In genomic region chr16:8971416-8971815, GRCh38 we compare ENCODE assay signal across 24 cellular contexts. TPM values are rescaled to one million over a fixed set of nuclear protein-coding genes. Genes with fewer than 3 reads are reported as not detected.
DNase-seq lines count a peak whose midpoint lies in the region; ATAC-seq, FAIRE-seq and TF ChIP-seq lines count a peak whose summit lies in the region.
"Had no signal": no experiment of that assay in that cellular context is flagged by ENCODE, and none has a peak within 500 bp of the region (broad histone marks: within the 10 kb centered on the region; RNA-seq: fewer than 3 reads in every experiment).

No MANE protein-coding gene starts in this region.

- RAD21 ChIA-PET in GM12878 (lab: Charles Lee; ENCODE audit: unreplicated experiment), result no interaction called here

- TF ChIP-seq CTCF in HEK293 (tag by site-specific recombination; IDR thresholded peaks at IDR 0.05) (no peak), GM12878 (IDR thresholded peaks at IDR 0.05 in 2 of 3, conservative IDR thresholded peaks at IDR 0.05 in 1 of 3; ENCODE audit: control insufficient read depth in 2 of 3, extremely low read depth in 1 of 3, insufficient read depth in 1 of 3, low read depth in 3 of 3, low read length in 3 of 3) (no peak), H1 (IDR thresholded peaks at IDR 0.05; ENCODE audit: control extremely low read depth in 1 of 3, insufficient read depth in 1 of 3, low read depth in 1 of 3, low read length in 3 of 3) (no peak)

- DNase-seq in GM12878 (ENCODE audit: low read depth, low spot score), result no peak
- DNase-seq in H1 (ENCODE audit: low read depth in 1 of 2, low spot score in 2 of 2), result no peak
- DNase-seq in NCI-H748 (lab: John Stamatoyannopoulos, UW; ENCODE audit: unreplicated experiment), result no peak
- DNase-seq in H7, result no peak
- DNase-seq: 8988T; ACHN; BE2C; C1 segment of cervical spinal cord; CD4-positive, alpha-beta memory T cell; CD4-positive, CD25-positive, alpha-beta regulatory T cell; CD8-positive, alpha-beta memory T cell; COR-L47; DMS 273 treated with DMSO at 0.1 percent for 48 hours; DMS153; DMS53; DMS79; DND-41; EL; GDM1 had no signal

- H3K79me2 ChIP-seq in GM12878 (ENCODE audit: control insufficient read depth, insufficient read depth, low read length) (no peaks in the 10 kb centered on the region), H1 (ENCODE audit: control insufficient read depth in 1 of 2, insufficient read depth in 2 of 2, low read length in 2 of 2) (no peaks in the 10 kb centered on the region)

- SMC1A ChIA-PET in GM12878 (lab: Charles Lee; ENCODE audit: uncharacterized antibody, unreplicated experiment), result no interaction called here

- ATAC-seq in GM12878, result no peak

- H3K23me2 ChIP-seq in H1 (ENCODE audit: low read depth, low read length), result no peaks in the 10 kb centered on the region

- H3K27me3 ChIP-seq in GM12878 (replicated peaks in 1 of 2; ENCODE audit: control insufficient read depth in 2 of 2, insufficient read depth in 2 of 2, low read length in 1 of 2) (no peaks in the 10 kb centered on the region), H1 (replicated peaks in 1 of 4; ENCODE audit: control insufficient read depth in 3 of 4, extremely low read depth in 1 of 4, insufficient read depth in 3 of 4, low read length in 3 of 4) (no peaks in the 10 kb centered on the region), H7 (ENCODE audit: control insufficient read depth, insufficient read depth, low read length) (no peaks in the 10 kb centered on the region)
- H3K27me3 ChIP-seq: BLaER1 had no signal

- no peak overlapping the region for H4K8ac ChIP-seq in H1 (ENCODE audit: extremely low read depth, insufficient read depth, low read length)

- H3K23ac ChIP-seq in H1 (ENCODE audit: insufficient read length), result no peak overlapping the region

- no peak overlapping the region for H3K27ac ChIP-seq in HEK293 (ENCODE audit: extremely low read depth, low read depth, low read length)
- H3K27ac ChIP-seq in GM12878 (ENCODE audit: control insufficient read depth, insufficient read depth), result no peak overlapping the region
- no peak overlapping the region for H3K27ac ChIP-seq in H1 (ENCODE audit: low read depth, low read length)
- H3K27ac ChIP-seq: BLaER1 had no signal

- H4K20me1 ChIP-seq in GM12878 (ENCODE audit: control insufficient read depth, insufficient read depth) (no peaks in the 10 kb centered on the region), H1 (replicated peaks in 1 of 2; ENCODE audit: control insufficient read depth in 1 of 2, insufficient read depth in 2 of 2, low read length in 2 of 2) (no peaks in the 10 kb centered on the region)
- H4K20me1 ChIP-seq: BLaER1 had no signal

- H2AFZ ChIP-seq in GM12878 (ENCODE audit: control insufficient read depth, low read depth, low read length), result no peak overlapping the region
- H2AFZ ChIP-seq in H1 (ENCODE audit: low read length), result no peak overlapping the region

- no peak overlapping the region for H2BK5ac ChIP-seq in H1 (ENCODE audit: low read depth, low read length)

- H4K91ac ChIP-seq in H1 (replicated peaks; ENCODE audit: insufficient read length, low read length), result no peak overlapping the region

- 100% methylated on average over 1 of the region's 1 CpG for WGBS in GM12878 (ENCODE audit: insufficient coverage, insufficient replicate concordance, low lambda C conversion rate, missing lambda C conversion rate)
- WGBS in H1 (ENCODE audit: extremely low coverage in 1 of 2, insufficient coverage in 1 of 2, insufficient read length in 1 of 2, insufficient replicate concordance in 2 of 2, low coverage in 1 of 2, low lambda C conversion rate in 2 of 2, missing lambda C conversion rate in 1 of 2), 2 experiments, result 97% methylated on average over 1 of the region's 1 CpG; no CpG with 5 or more reads in 1 of the 2 experiments

- no peak overlapping the region for H3K56ac ChIP-seq in H1 (replicated peaks; ENCODE audit: insufficient read length, low read depth, low read length)

- TF ChIP-seq POLR2A in GM12878 (IDR thresholded peaks at IDR 0.05; ENCODE audit: low read depth, low read length), result no peak
- TF ChIP-seq POLR2A in H1 (IDR thresholded peaks at IDR 0.05; ENCODE audit: control extremely low read depth in 1 of 2, low read depth in 2 of 2, low read length in 2 of 2), result no peak

- H3K4me3 ChIP-seq in HEK293 (ENCODE audit: low read depth, low read length), result no peak overlapping the region
- H3K4me3 ChIP-seq in GM12878, result no peak overlapping the region
- H3K4me3 ChIP-seq in H1 (ENCODE audit: extremely low read depth in 1 of 4, insufficient read depth in 2 of 4, low read depth in 3 of 4, low read length in 4 of 4), result no peak overlapping the region
- H3K4me3 ChIP-seq in H7 (ENCODE audit: insufficient read depth, low read depth, low read length), result no peak overlapping the region
- H3K4me3 ChIP-seq: BLaER1 had no signal

- H3K9me3 ChIP-seq in HEK293 (ENCODE audit: control insufficient read depth, insufficient read depth, low read depth, low read length) (no peaks in the 10 kb centered on the region), GM12878 (replicated peaks; ENCODE audit: control insufficient read depth, insufficient read depth, low read length) (no peaks in the 10 kb centered on the region), H1 (ENCODE audit: insufficient read depth in 2 of 2, low read depth in 1 of 2, low read length in 1 of 2) (no peaks in the 10 kb centered on the region)
- H3K9me3 ChIP-seq: BE2C, BLaER1 had no signal

- CTCF ChIA-PET in HEK293 (lab: Yijun Ruan, JAX), result interaction anchor here (1.9 kb wide), 1 partner anchor 37 kb away, joined by 7 read pairs; no protein-coding TSS in a partner anchor
- CTCF ChIA-PET in GM12878 (lab: Yijun Ruan, JAX), result interaction anchor here (1.5 kb wide), 1 partner anchor 37 kb away, joined by 5 read pairs; no protein-coding TSS in a partner anchor
- CTCF ChIA-PET in H1 (lab: Charles Lee; ENCODE audit: partially characterized antibody), result interaction anchor here (0.6 to 1.6 kb wide), 4 partner anchors 13 to 85 kb away, joined by 3 to 11 read pairs (median 3); no protein-coding TSS in a partner anchor

- TF ChIP-seq EP300 in GM12878 (IDR thresholded peaks at IDR 0.05; ENCODE audit: borderline replicate concordance in 1 of 2, control insufficient read depth in 1 of 2, low read depth in 2 of 2, low read length in 2 of 2) (no peak), H1 (IDR thresholded peaks at IDR 0.05; ENCODE audit: borderline replicate concordance in 1 of 2, low read depth in 2 of 2, low read length in 2 of 2) (no peak)

- H2BK120ac ChIP-seq in H1 (replicated peaks; ENCODE audit: low read depth, low read length), result no peak overlapping the region

- no peak overlapping the region for H4K5ac ChIP-seq in H1 (ENCODE audit: insufficient read length, low read depth, low read length)

- in situ Hi-C loops in GM12878 (cut with MboI), result no loop called here

- H2AK5ac ChIP-seq in H1 (ENCODE audit: low read depth, low read length), result no peak overlapping the region

- 0 out of 2 replicates have a peak overlapping the region, but pooled peaks have one; percentile 53 for H2BK15ac ChIP-seq in H1 (ENCODE audit: low read length)

- H2BK12ac ChIP-seq in H1 (ENCODE audit: low read depth, low read length), result no peak overlapping the region

- peak; percentile 31 for FAIRE-seq in GM12878 (lab: Jason Lieb, UNC)
- FAIRE-seq in H1 (lab: Jason Lieb, UNC), result no peak
- FAIRE-seq: A204.1, GM12891, GM19239 had no signal

- POLR2A ChIA-PET in HEK293 (lab: Yijun Ruan, JAX), result no interaction called here
- POLR2A ChIA-PET in GM12878 (lab: Charles Lee), result no interaction called here
- POLR2A ChIA-PET in H1 (lab: Charles Lee; ENCODE audit: partially characterized antibody), result interaction anchor here (1.2 kb wide), 1 partner anchor 23 kb away, joined by 3 read pairs; no protein-coding TSS in a partner anchor

- no peak overlapping the region for H3K14ac ChIP-seq in H1 (ENCODE audit: insufficient read length)

- H3K4ac ChIP-seq in H1 (replicated peaks; ENCODE audit: insufficient read length, low read depth, low read length), result no peak overlapping the region

- TF ChIP-seq RAD21 in GM12878 (IDR thresholded peaks at IDR 0.05; ENCODE audit: insufficient read depth, low read depth, low read length), result no peak
- no peak for TF ChIP-seq RAD21 in H1 (IDR thresholded peaks at IDR 0.05 in 1 of 2, conservative IDR thresholded peaks at IDR 0.05 in 1 of 2; ENCODE audit: low read depth in 2 of 2, low read length in 2 of 2)

- no peak overlapping the region for H3K4me2 ChIP-seq in GM12878 (ENCODE audit: control insufficient read depth, insufficient read depth)
- no peak overlapping the region for H3K4me2 ChIP-seq in H1 (ENCODE audit: insufficient read depth in 1 of 2, low read depth in 2 of 2, low read length in 2 of 2)

- H3K18ac ChIP-seq in H1 (ENCODE audit: extremely low read depth, low read length), result no peak overlapping the region

- H2BK20ac ChIP-seq in H1 (ENCODE audit: low read length), result no peak overlapping the region

- H3K4me1 ChIP-seq in HEK293 (ENCODE audit: control insufficient read depth, insufficient read depth, low read length) (no peaks in the 10 kb centered on the region), GM12878 (ENCODE audit: control insufficient read depth, insufficient read depth, low read length) (no peaks in the 10 kb centered on the region), H1 (replicated peaks in 1 of 4; ENCODE audit: control insufficient read depth in 3 of 4, insufficient read depth in 4 of 4, low read length in 3 of 4) (peaks cover 5 to 11% (median 9%) of the 10 kb centered on the region in 4 experiments; a peak in 4 of 7 replicates)
- H3K4me1 ChIP-seq: BE2C, BLaER1 had no signal

- H3K9ac ChIP-seq in GM12878 (ENCODE audit: control insufficient read depth, insufficient read depth, low read length), result no peak overlapping the region
- no peak overlapping the region for H3K9ac ChIP-seq in H1 (replicated peaks in 1 of 4; ENCODE audit: extremely low read depth in 1 of 4, low read depth in 3 of 4, low read length in 3 of 4)
- H3K9ac ChIP-seq: BLaER1 had no signal

- H3K36me3 ChIP-seq in HEK293 (ENCODE audit: control insufficient read depth in 2 of 2, insufficient read depth in 1 of 2, low read length in 2 of 2), result no peaks in the 10 kb centered on the region
- no peaks in the 10 kb centered on the region for H3K36me3 ChIP-seq in GM12878 (ENCODE audit: control insufficient read depth in 2 of 2, insufficient read depth in 2 of 2, low read length in 1 of 2)
- H3K36me3 ChIP-seq in H1 (ENCODE audit: control insufficient read depth in 2 of 4, insufficient read depth in 4 of 4, low read length in 3 of 4), result no peaks in the 10 kb centered on the region
- H3K36me3 ChIP-seq in H7 (replicated peaks; ENCODE audit: control insufficient read depth, insufficient read depth, low read length), result no peaks in the 10 kb centered on the region
- H3K36me3 ChIP-seq: BE2C, BLaER1 had no signal

- intact Hi-C loops in GM12878 (cut with micrococcal nuclease; ENCODE audit: unreplicated experiment), result no loop called here

- BruUV-seq in GM12878 (replicated peaks; lab: Mats Ljungman, UMichigan), result no TSS peak

- no peaks in the 10 kb centered on the region for H3K79me1 ChIP-seq in H1 (ENCODE audit: low read depth, low read length)

RNA-seq across cellular contexts. Expression of gene USP7, which starts 7.7 kb away (rescaled TPM):
- total RNA-seq in GM12878 (2013; cell fraction: nucleolus; rRNA removed), result 276 and 307 TPM in 2 replicates
- total RNA-seq in GM12878 (2014; rRNA removed), result 74.3 and 81.3 TPM in 2 replicates
- 68.0 and 68.9 TPM in 2 replicates for total RNA-seq in GM12878 (2014; rRNA removed; fragmentation: Illumina TruSeq; extraction: Trizol)
- total RNA-seq in GM12878 (2021), result 133 and 138 TPM in 2 replicates
- 52.7 TPM for polyA plus RNA-seq in GM12878 (2011; ENCODE audit: low read depth)
- 86.4 and 100 TPM in 2 replicates for polyA plus RNA-seq in GM12878 (2011; rRNA removed)
- 24.9 and 31.7 TPM in 2 replicates for polyA plus RNA-seq in GM12878 (2011; cell fraction: cytosol; rRNA removed)
- 137 and 156 TPM in 2 replicates for polyA plus RNA-seq in GM12878 (2011; cell fraction: nucleus; rRNA removed)
- polyA plus RNA-seq in GM12878 (2012), result 86.1 and 88.3 TPM in 2 replicates
- 107 and 144 TPM in 2 replicates for polyA plus RNA-seq in GM12878 (2014; fragmentation: Illumina TruSeq; extraction: Trizol)
- 10 to 100 TPM; 20.8 to 25.0 TPM for polyA plus RNA-seq in GM12878 (2014; fragmentation: Nextera tagmentation; extraction: Ambion mirVana)
- polyA plus RNA-seq in GM12878 (2014; rRNA removed), result 53.0 and 57.4 TPM in 2 replicates
- polyA plus RNA-seq in GM12878 (2016; fragmentation: Nextera tagmentation; extraction: Ambion mirVana), result 10 to 100 TPM; 16.2 to 18.6 TPM
- 132 and 155 TPM in 2 replicates for polyA minus RNA-seq in GM12878 (2011; rRNA and poly(A)+ RNA removed)
- 44.8 and 51.1 TPM in 2 replicates for polyA minus RNA-seq in GM12878 (2011; cell fraction: cytosol; rRNA and poly(A)+ RNA removed)
- polyA minus RNA-seq in GM12878 (2011; cell fraction: nucleus; rRNA and poly(A)+ RNA removed), result 130 and 190 TPM in 2 replicates
- 208 and 211 TPM in 2 replicates for total RNA-seq in H1 (2021; fragmentation: NEBNext Ultra II Directional; extraction: Animal tissue kit (Norgen Biotek cat#: 25700))
- 21.3 and 22.8 TPM in 2 replicates for polyA plus RNA-seq in H1 (2011; rRNA removed)
- 30.9 TPM for polyA plus RNA-seq in H1 (2011; cell fraction: cytosol; rRNA removed)
- polyA plus RNA-seq in H1 (2011; cell fraction: nucleus; rRNA removed), result 117 TPM
- 91.3 to 141 TPM (median 111 TPM) in 4 replicates for polyA plus RNA-seq in H1 (2012, experiment 1 of 2)
- 7.7 TPM for polyA plus RNA-seq in H1 (2012, experiment 2 of 2)
- 77.1 TPM for polyA plus RNA-seq in H1 (2013, experiment 1 of 2)
- 78.8 TPM for polyA plus RNA-seq in H1 (2013, experiment 2 of 2)
- 157 and 170 TPM in 2 replicates for polyA minus RNA-seq in H1 (2011; rRNA and poly(A)+ RNA removed)
- 41.6 TPM for polyA minus RNA-seq in H1 (2011; cell fraction: cytosol; rRNA and poly(A)+ RNA removed)
- polyA minus RNA-seq in H1 (2011; cell fraction: nucleus; rRNA and poly(A)+ RNA removed), result 170 TPM
- total RNA-seq in H7 (2014; rRNA removed; shearing (Covaris generic)), result 63.6 and 80.7 TPM in 2 replicates
